ENCODE assay signal across 12 cellular contexts in the genomic region with DNA sequence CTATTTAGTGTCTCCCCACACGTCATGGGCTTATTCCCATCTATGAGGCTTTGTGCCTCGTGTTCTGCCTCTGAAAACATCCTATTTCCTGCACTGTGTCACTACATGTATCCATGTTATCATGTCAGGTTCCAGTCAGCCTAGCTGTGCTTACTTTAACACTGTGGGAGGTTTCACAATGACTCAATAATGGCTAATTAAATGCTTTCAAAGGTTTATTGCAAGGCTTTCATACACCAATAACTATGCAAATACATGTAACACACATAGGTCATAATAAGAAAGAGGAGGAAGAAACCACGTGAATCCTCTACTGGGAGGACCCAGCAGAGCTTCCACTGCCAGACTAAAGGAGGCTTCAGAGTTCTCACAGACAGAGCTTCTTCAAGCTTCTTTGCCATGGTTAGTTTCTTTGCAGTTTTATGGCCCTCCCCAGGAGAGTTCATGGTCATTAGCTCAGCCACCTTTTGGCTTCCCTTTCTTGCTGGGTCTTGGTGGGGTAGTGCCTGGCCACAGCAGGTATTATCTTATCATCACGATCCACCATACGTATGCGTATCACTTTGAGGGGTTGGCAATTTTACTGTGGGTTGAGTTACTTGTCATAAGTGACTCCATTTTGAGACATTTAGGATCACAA. TPM values are rescaled to one million over a fixed set of nuclear protein-coding genes. Genes with fewer than 3 reads are reported as not detected.
DNase-seq lines count a peak whose midpoint lies in the region; ATAC-seq lines count a peak whose summit lies in the region.
"Had no signal": no experiment of that assay in that cellular context is flagged by ENCODE, and none has a peak within 500 bp of the region (broad histone marks: within the 10 kb centered on the region; RNA-seq: fewer than 3 reads in every experiment).

No MANE protein-coding gene starts in this region.

- peak; percentile 98 for ATAC-seq in GM18907 (IDR thresholded peaks at IDR 0.05; ENCODE audit: unreplicated experiment)
- ATAC-seq in GM21723 (IDR thresholded peaks at IDR 0.05; ENCODE audit: unreplicated experiment): peak; percentile 91
- ATAC-seq in HG03280 (IDR thresholded peaks at IDR 0.05; ENCODE audit: unreplicated experiment): peak; percentile 80
- no peak for ATAC-seq in Right ventricle myocardium superior (ENCODE audit: poor library complexity)

- H3K4me3 Mint-ChIP-seq in activated CD4-positive, alpha-beta memory T cell treated with anti-CD3 and anti-CD28 coated beads, Interleukin-2, amount 10 ng/mL, durations not matched to agents 7 days and 5 days: no peak overlapping the region
- H3K4me3 Mint-ChIP-seq: mesothelial cell of epicardium had no signal

- peaks cover 21% of the 10 kb centered on the region for H3K27me3 Mint-ChIP-seq in activated CD4-positive, alpha-beta memory T cell treated with anti-CD3 and anti-CD28 coated beads, Interleukin-2, amount 10 ng/mL, durations not matched to agents 7 days and 5 days

- H3K4me1 Mint-ChIP-seq in activated CD4-positive, alpha-beta memory T cell treated with anti-CD3 and anti-CD28 coated beads, Interleukin-2, amount 10 ng/mL, durations not matched to agents 7 days and 5 days: no peaks in the 10 kb centered on the region

- H3K36me3 Mint-ChIP-seq in activated CD4-positive, alpha-beta memory T cell treated with anti-CD3 and anti-CD28 coated beads, Interleukin-2, amount 10 ng/mL, durations not matched to agents 7 days and 5 days (ENCODE audit: low read depth): no peaks in the 10 kb centered on the region
- H3K36me3 Mint-ChIP-seq: mesothelial cell of epicardium had no signal

- H3K9me3 Mint-ChIP-seq in activated CD4-positive, alpha-beta memory T cell treated with anti-CD3 and anti-CD28 coated beads, Interleukin-2, amount 10 ng/mL, durations not matched to agents 7 days and 5 days: no peaks in the 10 kb centered on the region
- H3K9me3 Mint-ChIP-seq: mesothelial cell of epicardium had no signal

- POLR2A ChIA-PET in activated CD4-positive, alpha-beta memory T cell treated with anti-CD3 and anti-CD28 coated beads, Interleukin-2, amount 10 ng/mL, durations not matched to agents 7 days and 5 days (lab: Charles Lee): interaction anchor here (0.7 kb wide), 1 partner anchor 20 kb away, joined by 4 read pairs; no protein-coding TSS in a partner anchor

- intact Hi-C loops in Right ventricle myocardium superior (cut with DNase I): no loop called here

- H3K27ac Mint-ChIP-seq in activated CD4-positive, alpha-beta memory T cell treated with anti-CD3 and anti-CD28 coated beads, Interleukin-2, amount 10 ng/mL, durations not matched to agents 7 days and 5 days: no peak overlapping the region
- H3K27ac Mint-ChIP-seq: mesothelial cell of epicardium had no signal

- CTCF ChIA-PET in activated CD4-positive, alpha-beta memory T cell treated with anti-CD3 and anti-CD28 coated beads, Interleukin-2, amount 10 ng/mL, durations not matched to agents 7 days and 5 days (lab: Charles Lee): no interaction called here

- DNase-seq in renal cortical epithelial cell (ENCODE audit: low read depth) (peak; percentile 54), NCI-H128 (lab: John Stamatoyannopoulos, UW; ENCODE audit: unreplicated experiment) (no peak), Right ventricle myocardium superior (no peak)
- no peak for DNase-seq in activated CD4-positive, alpha-beta memory T cell treated with anti-CD3 and anti-CD28 coated beads, Interleukin-2, amount 10 ng/mL, durations not matched to agents 7 days and 5 days
- DNase-seq: DND-41, foreskin melanocyte, NCI-H2171, stomach had no signal

RNA-seq across cellular contexts. Expression of gene COLEC12, which starts 5.1 kb away (rescaled TPM):
- total RNA-seq in renal cortical epithelial cell (0.52 and 34.7 TPM in 2 replicates), Right ventricle myocardium superior (9.1 TPM)
- total RNA-seq in activated CD4-positive, alpha-beta memory T cell treated with anti-CD3 and anti-CD28 coated beads, Interleukin-2, amount 10 ng/mL, durations not matched to agents 7 days and 5 days: not detected
